In the genomic region with DNA sequence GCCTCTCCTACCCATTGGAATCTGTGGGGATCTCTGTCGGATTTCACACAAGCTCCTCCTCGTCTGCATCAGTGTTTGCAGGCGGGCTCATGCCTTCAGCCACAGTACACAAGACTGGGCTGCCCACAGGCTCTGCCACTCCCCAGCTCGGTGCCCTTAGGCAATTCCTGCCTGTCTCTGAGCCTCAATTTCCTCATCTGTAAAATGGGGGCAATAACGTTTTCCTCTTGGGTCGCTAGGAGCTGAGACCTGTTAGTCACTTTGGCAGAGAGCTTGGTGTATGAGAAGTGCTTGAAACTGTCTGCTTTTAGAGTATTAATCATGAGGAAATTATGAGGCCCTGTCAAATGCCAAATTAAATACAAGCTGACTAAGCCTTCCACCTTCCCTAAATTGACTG, we compare ENCODE assay signal across 30 cellular contexts. TPM values are rescaled to one million over a fixed set of nuclear protein-coding genes. Genes with fewer than 3 reads are reported as not detected.
"Had no signal": no experiment of that assay in that cellular context is flagged by ENCODE, and none has a peak within 500 bp of the region (broad histone marks: within the 10 kb centered on the region; RNA-seq: fewer than 3 reads in every experiment).

No MANE protein-coding gene starts in this region.

- H2AFZ ChIP-seq: neural progenitor cell, parathyroid adenoma had no signal

- H3K4me2 ChIP-seq: neural progenitor cell had no signal

- H3K27ac ChIP-seq: left lung, lower lobe of right lung, neural progenitor cell, neutrophil, parathyroid adenoma, right atrium auricular region, skin epidermis, stomach, testis, thyroid gland, transverse colon, upper lobe of left lung, vagina had no signal

- H3K9ac ChIP-seq: neural progenitor cell, parathyroid adenoma had no signal

- H3K27me3 ChIP-seq: right atrium auricular region, testis, thyroid gland, upper lobe of left lung, vagina had no signal

- H3K9me3 ChIP-seq: lower lobe of right lung, neutrophil, testis, thyroid gland, transverse colon, upper lobe of left lung, vagina had no signal

- H3K36me3 ChIP-seq: left lung, lower lobe of right lung, neural progenitor cell, neutrophil, right atrium auricular region, stomach, thyroid gland, transverse colon, upper lobe of left lung, vagina had no signal

- H3K79me2 ChIP-seq: parathyroid adenoma had no signal

- H3K4me3 ChIP-seq: left lung, lower lobe of right lung, neural progenitor cell, right atrium auricular region, skin epidermis, stomach, testis, thyroid gland, transverse colon, upper lobe of left lung, vagina had no signal

- ATAC-seq: left colon; left lung; lower lobe of right lung; natural killer cell; sciatic nerve; stimulated activated naive B cell treated with anti-CD40 and anti-IgM and Interleukin-4, amounts not matched to agents 10 μg/mL and 1 μg/mL and 100 μg/mL, for 72 hours; stimulated activated naive CD8-positive, alpha-beta T cell treated with anti-CD3 and anti-CD28 coated beads, Interleukin-15, Interleukin-2, amounts not matched to agents 100 U/mL and 50 U/mL, for 24 hours had no signal

- FAIRE-seq: kidney had no signal

- H3K4me1 ChIP-seq: left lung, lower lobe of right lung, neural progenitor cell, parathyroid adenoma, right atrium auricular region, stomach, testis, thyroid gland, transverse colon, upper lobe of left lung, vagina had no signal

- DNase-seq: hippocampal formation; kidney; left colon; left lung; lower lobe of right lung; mammary epithelial cell; mesenchymal stem cell; naive B cell; natural killer cell; nephron progenitor cell; occipital lobe; stimulated activated CD4-positive, alpha-beta T cell treated with anti-CD3 and anti-CD28 coated beads, Interleukin-12 subunit alpha, Interleukin-12 subunit beta, amount 100 ng/mL, for 4 hours; stimulated activated CD4-positive, alpha-beta T cell treated with anti-CD3 and anti-CD28 coated beads, Interleukin-15, amount 100 ng/mL, for 24 hours; stimulated activated CD4-positive, alpha-beta T cell treated with anti-CD3 and anti-CD28 coated beads, Interleukin-2, amount 100 ng/mL, for 24 hours; stimulated activated CD4-positive, alpha-beta T cell treated with anti-CD3 and anti-CD28 coated beads, Interleukin-4, amount 100 ng/mL, for 1 hour; stimulated activated naive B cell treated with anti-CD40 and anti-IgM and Interleukin-4, amounts not matched to agents 10 μg/mL and 1 μg/mL and 100 μg/mL, for 72 hours; stimulated activated naive CD8-positive, alpha-beta T cell treated with anti-CD3 and anti-CD28 coated beads, Interleukin-15, Interleukin-2, amounts not matched to agents 100 U/mL and 50 U/mL, for 24 hours; stomach; testis; thyroid gland; transverse colon; upper lobe of left lung had no signal

RNA-seq across cellular contexts. Expression of a gene that starts 27.6 kb away (rescaled TPM):
- total RNA-seq: mononuclear cell, natural killer cell had no signal
